Comparison of ENCODE assay signal across 10 cellular contexts in genomic region chr1:212283741-212284140, GRCh38. TPM values are rescaled to one million over a fixed set of nuclear protein-coding genes. Genes with fewer than 3 reads are reported as not detected.
DNase-seq lines count a peak whose midpoint lies in the region; ATAC-seq and TF ChIP-seq lines count a peak whose summit lies in the region.
"Had no signal": no experiment of that assay in that cellular context is flagged by ENCODE, and none has a peak within 500 bp of the region (broad histone marks: within the 10 kb centered on the region; RNA-seq: fewer than 3 reads in every experiment).

No MANE protein-coding gene starts in this region.

- no peak for TF ChIP-seq CTCF in left lung (IDR thresholded peaks at IDR 0.05)
- no peak for TF ChIP-seq CTCF in upper lobe of right lung (IDR thresholded peaks at IDR 0.05)

- ATAC-seq in right cardiac atrium = no peak
- ATAC-seq in left ventricle myocardium superior = no peak
- no peak for ATAC-seq in activated CD8-positive, alpha-beta T cell treated with anti-CD3 and anti-CD28 coated beads, Interleukin-2, amount 10 ng/mL, durations not matched to agents 7 days and 5 days
- no peak for ATAC-seq in left lung
- no peak for ATAC-seq in upper lobe of right lung
- ATAC-seq in GM18868 (IDR thresholded peaks at IDR 0.05; ENCODE audit: unreplicated experiment) = no peak

- POLR2A ChIA-PET in activated CD8-positive, alpha-beta T cell treated with anti-CD3 and anti-CD28 coated beads, Interleukin-2, amount 10 ng/mL, durations not matched to agents 7 days and 5 days (lab: Charles Lee) = interaction anchor here (1.0 to 2.1 kb wide), 4 partner anchors 14 to 236 kb away, joined by 3 to 11 read pairs (median 4); no protein-coding TSS in a partner anchor

- H3K9me3 ChIP-seq in right cardiac atrium (ENCODE audit: control insufficient read depth, low read length) (no peaks in the 10 kb centered on the region), left lung (no peaks in the 10 kb centered on the region), upper lobe of right lung (no peaks in the 10 kb centered on the region)

- H3K27ac ChIP-seq in right cardiac atrium (ENCODE audit: low read length) (no peak overlapping the region), left lung (peak overlapping the region; percentile 92 to 100), upper lobe of right lung (peak overlapping the region; percentile 92)

- H3K36me3 ChIP-seq in left lung (no peaks in the 10 kb centered on the region), upper lobe of right lung (no peaks in the 10 kb centered on the region)

- WGBS in right cardiac atrium = 88% methylated on average over 9 of the region's 9 CpGs

- CTCF ChIA-PET in activated CD8-positive, alpha-beta T cell treated with anti-CD3 and anti-CD28 coated beads, Interleukin-2, amount 10 ng/mL, durations not matched to agents 7 days and 5 days (lab: Charles Lee) = interaction anchor here (0.7 to 1.8 kb wide), 11 partner anchors 11 to 586 kb away, joined by 3 to 13 read pairs (median 4); partner anchors contain the start of genes DTL and INTS7

- DNase-seq in right cardiac atrium = no peak
- DNase-seq in left ventricle myocardium superior = no peak
- peak; percentile 31 for DNase-seq in activated CD8-positive, alpha-beta T cell treated with anti-CD3 and anti-CD28 coated beads, Interleukin-2, amount 10 ng/mL, durations not matched to agents 7 days and 5 days
- no peak for DNase-seq in left lung
- no peak for DNase-seq in upper lobe of right lung
- DNase-seq in NCI-H345 (lab: John Stamatoyannopoulos, UW) = no peak
- no peak for DNase-seq in dermis blood vessel endothelial cell
- DNase-seq: NCI-H510A, T1000 had no signal

- peak overlapping the region; percentile 99 for H3K4me3 Mint-ChIP-seq in activated CD8-positive, alpha-beta T cell treated with anti-CD3 and anti-CD28 coated beads, Interleukin-2, amount 10 ng/mL, durations not matched to agents 7 days and 5 days

- H3K4me3 ChIP-seq in right cardiac atrium (ENCODE audit: low read length) = peak overlapping the region; percentile 65
- H3K4me3 ChIP-seq in left lung = peak overlapping the region in 1 of 2 donors; percentile 90
- H3K4me3 ChIP-seq in upper lobe of right lung = peak overlapping the region; percentile 86

- H3K36me3 Mint-ChIP-seq in activated CD8-positive, alpha-beta T cell treated with anti-CD3 and anti-CD28 coated beads, Interleukin-2, amount 10 ng/mL, durations not matched to agents 7 days and 5 days (ENCODE audit: low read depth) = peaks cover 20% of the 10 kb centered on the region

- H3K4me1 Mint-ChIP-seq in activated CD8-positive, alpha-beta T cell treated with anti-CD3 and anti-CD28 coated beads, Interleukin-2, amount 10 ng/mL, durations not matched to agents 7 days and 5 days (ENCODE audit: low read depth) = peaks cover 28% of the 10 kb centered on the region

- H3K9me3 Mint-ChIP-seq in activated CD8-positive, alpha-beta T cell treated with anti-CD3 and anti-CD28 coated beads, Interleukin-2, amount 10 ng/mL, durations not matched to agents 7 days and 5 days (ENCODE audit: insufficient read depth) = no peaks in the 10 kb centered on the region

- intact Hi-C loops in right cardiac atrium (cut with DNase I) (loop anchor here in 2 of 4 donors (10.0 kb wide), 2 partner anchors 129 to 209 kb away; no protein-coding TSS in a partner anchor), left ventricle myocardium superior (cut with micrococcal nuclease) (loop anchor here (10.0 kb wide), 1 partner anchor 49 kb away; no protein-coding TSS in a partner anchor), left lung (cut with DNase I) (no loop called here), upper lobe of right lung (cut with DNase I) (no loop called here)

- H3K27me3 Mint-ChIP-seq in activated CD8-positive, alpha-beta T cell treated with anti-CD3 and anti-CD28 coated beads, Interleukin-2, amount 10 ng/mL, durations not matched to agents 7 days and 5 days (ENCODE audit: low read depth) = no peaks in the 10 kb centered on the region

- no peaks in the 10 kb centered on the region for H3K27me3 ChIP-seq in right cardiac atrium (ENCODE audit: control insufficient read depth, insufficient read depth)
- no peaks in the 10 kb centered on the region for H3K27me3 ChIP-seq in left lung
- no peaks in the 10 kb centered on the region for H3K27me3 ChIP-seq in upper lobe of right lung

- peak overlapping the region; percentile 99 for H3K27ac Mint-ChIP-seq in activated CD8-positive, alpha-beta T cell treated with anti-CD3 and anti-CD28 coated beads, Interleukin-2, amount 10 ng/mL, durations not matched to agents 7 days and 5 days

- H3K4me1 ChIP-seq in right cardiac atrium (ENCODE audit: control insufficient read depth, insufficient read depth, low read length) (peaks cover 2% of the 10 kb centered on the region), left lung (peaks cover 17 to 23% of the 10 kb centered on the region in 2 donors), upper lobe of right lung (peaks cover 3% of the 10 kb centered on the region)

RNA-seq across cellular contexts. Expression of gene PPP2R5A, which starts 1.5 kb away (rescaled TPM):
- total RNA-seq in right cardiac atrium (10 to 100 TPM; 58.4 to 72.0 (median 61.3) TPM), left ventricle myocardium superior (80.7 TPM), left lung (10 to 100 TPM; 61.1 to 71.9 TPM), upper lobe of right lung (88.4 TPM), dermis blood vessel endothelial cell (77.1 and 87.5 TPM in 2 replicates)
- polyA plus RNA-seq in right cardiac atrium = 53.1 TPM
- total RNA-seq in activated CD8-positive, alpha-beta T cell treated with anti-CD3 and anti-CD28 coated beads, Interleukin-2, amount 10 ng/mL, durations not matched to agents 7 days and 5 days = 10 to 100 TPM; 66.7 to 72.3 TPM
